Comparison of ENCODE assay signal across 35 cellular contexts in the genomic region with DNA sequence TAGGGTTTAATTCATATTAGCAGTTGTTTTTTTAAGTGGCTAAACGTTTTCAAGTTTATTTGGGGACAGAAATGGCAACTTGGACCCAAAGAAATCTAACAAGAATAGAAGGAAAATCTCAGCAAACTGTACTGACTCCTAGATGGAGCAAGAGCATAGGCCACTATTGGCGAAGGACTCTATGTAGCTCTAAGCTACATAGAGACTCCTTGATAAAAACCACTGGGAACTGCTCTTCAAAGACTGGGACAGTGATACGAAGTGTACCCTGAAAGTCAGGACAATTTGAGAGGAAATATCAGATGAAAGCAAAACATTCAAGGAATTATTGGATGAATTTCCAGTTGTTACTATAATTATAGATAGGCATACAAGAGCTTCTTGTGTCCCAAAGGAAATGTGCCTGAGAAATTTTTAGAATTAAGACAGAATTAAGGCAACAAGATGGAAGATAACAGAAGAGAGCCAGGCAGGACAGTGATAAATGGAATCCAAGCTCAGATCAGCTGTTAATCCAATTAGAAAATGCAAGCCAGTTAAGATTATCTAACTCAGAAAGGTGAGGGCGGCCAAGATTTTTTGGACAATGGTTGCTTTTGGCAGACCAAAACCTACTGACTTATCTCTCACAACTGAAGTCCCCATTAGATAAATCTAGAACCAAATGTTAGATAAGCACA.
"Had no signal": no experiment of that assay in that cellular context is flagged by ENCODE, and none has a peak within 500 bp of the region (broad histone marks: within the 10 kb centered on the region; RNA-seq: fewer than 3 reads in every experiment).

No MANE protein-coding gene starts in this region.

- DNase-seq: activated B cell treated with CpG ODN at 0.5 μM for 24 hours; activated CD4-positive, alpha-beta T cell treated with anti-CD3 and anti-CD28 coated beads for 4 hours; activated CD4-positive, alpha-beta T cell treated with anti-CD3 and anti-CD28 coated beads, Interleukin-2, amount 50 U/mL, for 1 hour; activated CD4-positive, CD25-positive, alpha-beta regulatory T cell treated with anti-CD3 and anti-CD28 coated beads, Interleukin-2, amount 50 U/mL, for 72 hours; activated CD8-positive, alpha-beta T cell treated with anti-CD3 and anti-CD28 coated beads for 36 hours; activated gamma-delta T cell; activated naive CD4-positive, alpha-beta T cell treated with Interleukin-2 at 50 U/mL for 16 hours; activated naive CD8-positive, alpha-beta T cell treated with anti-CD3 and anti-CD28 coated beads, Interleukin-2, amount 10 ng/mL, durations not matched to agents 7 days and 5 days; activated T-cell treated with anti-CD3 and anti-CD28 coated beads, Interleukin-2, amount 50 U/mL, for 1 hour; activated T-cell treated with anti-CD3 and anti-CD28 coated beads, Interleukin-2, amount 50 U/mL, for 72 hours; amygdala; cerebellar nuclear complex; Karpas-422; KBM-7; NCI-H1105; NCI-H1417 treated with DMSO at 0.1 percent for 48 hours; NCI-H187 treated with DMSO at 0.1 percent for 48 hours; NCI-H2081; NCI-H226; NCI-H446 treated with DMSO at 0.1 percent for 48 hours; NCI-H524; NK-92 treated with Interleukin-12 subunit alpha and Interleukin-12 subunit beta, amount 100 ng/mL, for 24 hours; PC-9; SHP77; SJCRH30; SW 1271; T-helper 1 cell; T-helper 2 cell; T-helper 9 cell had no signal

- H3K27ac Mint-ChIP-seq: activated B cell treated with CpG ODN at 0.5 μM for 24 hours; activated CD8-positive, alpha-beta T cell treated with anti-CD3 and anti-CD28 coated beads for 36 hours; activated naive CD4-positive, alpha-beta T cell treated with anti-CD3 and anti-CD28 coated beads, Interleukin-2, amount 50 U/mL, for 24 hours; activated naive CD8-positive, alpha-beta T cell treated with anti-CD3 and anti-CD28 coated beads, Interleukin-2, amount 10 ng/mL, durations not matched to agents 7 days and 5 days; activated T-cell treated with anti-CD3 and anti-CD28 coated beads, Interleukin-2, amount 50 U/mL, for 72 hours; activated T-helper 17 cell treated with anti-CD3 and anti-CD28 coated beads, Interleukin-2, amount 50 U/mL, for 72 hours had no signal

- H3K4me3 ChIP-seq: ascending aorta, cardiac muscle cell, PC-9, SJCRH30 had no signal

- H3K4me1 Mint-ChIP-seq: activated B cell treated with CpG ODN at 0.5 μM for 24 hours had no signal

- H3K4me1 ChIP-seq: ascending aorta, SJCRH30 had no signal

- ATAC-seq: activated CD8-positive, alpha-beta T cell treated with anti-CD3 and anti-CD28 coated beads for 36 hours; activated T-cell treated with anti-CD3 and anti-CD28 coated beads, Interleukin-2, amount 50 U/mL, for 72 hours; activated T-helper 17 cell treated with anti-CD3 and anti-CD28 coated beads, Interleukin-2, amount 50 U/mL, for 72 hours had no signal

- H3K4me3 Mint-ChIP-seq: activated B cell treated with CpG ODN at 0.5 μM for 24 hours; activated CD8-positive, alpha-beta T cell treated with anti-CD3 and anti-CD28 coated beads for 36 hours; activated naive CD4-positive, alpha-beta T cell treated with anti-CD3 and anti-CD28 coated beads, Interleukin-2, amount 50 U/mL, for 24 hours; activated naive CD8-positive, alpha-beta T cell treated with anti-CD3 and anti-CD28 coated beads, Interleukin-2, amount 10 ng/mL, durations not matched to agents 7 days and 5 days; activated T-cell treated with anti-CD3 and anti-CD28 coated beads, Interleukin-2, amount 50 U/mL, for 72 hours; activated T-helper 17 cell treated with anti-CD3 and anti-CD28 coated beads, Interleukin-2, amount 50 U/mL, for 72 hours had no signal

- H3K27ac ChIP-seq: cardiac muscle cell, PC-9, RWPE1, SJCRH30, VCaP had no signal

- H3K9me3 Mint-ChIP-seq: activated B cell treated with CpG ODN at 0.5 μM for 24 hours had no signal

- H3K27me3 ChIP-seq: ascending aorta, cardiac muscle cell, SJCRH30 had no signal

- H3K9me3 ChIP-seq: ascending aorta, SJCRH30 had no signal
